ENCODE assay signal across 22 cellular contexts in the genomic region with DNA sequence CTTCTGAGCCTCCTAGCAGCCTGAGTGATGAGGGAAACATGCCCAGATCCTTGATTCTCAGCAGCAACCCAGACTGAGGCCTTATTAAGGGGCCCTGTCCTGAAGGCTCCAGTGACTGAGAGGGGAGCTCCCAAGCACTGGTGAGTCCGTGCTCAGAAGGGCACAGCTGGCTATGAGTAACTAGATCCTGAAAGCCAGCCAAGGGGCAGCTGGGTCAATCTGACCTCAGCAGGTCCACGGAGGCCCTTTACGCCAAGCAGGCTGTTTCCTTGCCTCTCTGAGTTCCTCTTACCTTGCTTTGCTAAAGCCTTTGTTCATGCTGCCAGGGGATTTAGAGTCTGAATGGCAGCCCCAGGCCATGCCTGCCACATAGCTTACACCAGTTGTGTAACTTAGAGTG. TPM values are rescaled to one million over a fixed set of nuclear protein-coding genes. Genes with fewer than 3 reads are reported as not detected.
DNase-seq lines count a peak whose midpoint lies in the region; ATAC-seq and TF ChIP-seq lines count a peak whose summit lies in the region.
"Had no signal": no experiment of that assay in that cellular context is flagged by ENCODE, and none has a peak within 500 bp of the region (broad histone marks: within the 10 kb centered on the region; RNA-seq: fewer than 3 reads in every experiment).

No MANE protein-coding gene starts in this region.

- H3K27ac ChIP-seq in gastrocnemius medialis, result no peak overlapping the region
- H3K27ac ChIP-seq: heart right ventricle, sigmoid colon, tibial artery had no signal

- no peak overlapping the region for H3K27ac Mint-ChIP-seq in T-helper 2 cell treated with Interferon-gamma antibody and Interleukin-4, amounts not matched to agents 5 μg/mL and 100 μg/mL, for 36 hours
- H3K27ac Mint-ChIP-seq: CD14-positive monocyte; stimulated activated naive CD8-positive, alpha-beta T cell treated with anti-CD3 and anti-CD28 coated beads, Interleukin-15, Interleukin-2, amounts not matched to agents 100 ng/mL and 50 ng/mL, for 24 hours had no signal

- no peak for TF ChIP-seq POLR2A in gastrocnemius medialis (IDR thresholded peaks at IDR 0.05)

- intact Hi-C loops in gastrocnemius medialis (cut with DNase I; ENCODE audit: low total_unique reads), result no loop called here

- H3K4me3 Mint-ChIP-seq in T-helper 2 cell treated with Interferon-gamma antibody and Interleukin-4, amounts not matched to agents 5 μg/mL and 100 μg/mL, for 36 hours, result no peak overlapping the region
- H3K4me3 Mint-ChIP-seq: CD14-positive monocyte; stimulated activated naive CD8-positive, alpha-beta T cell treated with anti-CD3 and anti-CD28 coated beads, Interleukin-15, Interleukin-2, amounts not matched to agents 100 ng/mL and 50 ng/mL, for 24 hours had no signal

- in situ Hi-C loops in gastrocnemius medialis (cut with MboI; ENCODE audit: low sequenced_read_pairs in 4 of 4), result no loop called here

- no peak for TF ChIP-seq CTCF in choroid plexus epithelial cell (conservative IDR thresholded peaks at IDR 0.05; ENCODE audit: low read depth, low read length)
- TF ChIP-seq CTCF in gastrocnemius medialis (IDR thresholded peaks at IDR 0.05 in 4 of 5, conservative IDR thresholded peaks at IDR 0.05 in 1 of 5), result no peak

- H3K4me1 ChIP-seq in gastrocnemius medialis, result no peaks in the 10 kb centered on the region
- H3K4me1 ChIP-seq: sigmoid colon, tibial artery had no signal

- no peaks in the 10 kb centered on the region for H3K36me3 ChIP-seq in gastrocnemius medialis
- H3K36me3 ChIP-seq: sigmoid colon, tibial artery had no signal

- H3K4me3 ChIP-seq in choroid plexus epithelial cell (ENCODE audit: low read depth, low read length) (no peak overlapping the region), gastrocnemius medialis (no peak overlapping the region)
- H3K4me3 ChIP-seq: heart right ventricle, sigmoid colon, tibial artery had no signal

- no peaks in the 10 kb centered on the region for H3K9me3 ChIP-seq in gastrocnemius medialis
- H3K9me3 ChIP-seq: heart right ventricle, sigmoid colon, tibial artery had no signal

- no peaks in the 10 kb centered on the region for H3K27me3 Mint-ChIP-seq in T-helper 2 cell treated with Interferon-gamma antibody and Interleukin-4, amounts not matched to agents 5 μg/mL and 100 μg/mL, for 36 hours (ENCODE audit: low read depth)
- H3K27me3 Mint-ChIP-seq: stimulated activated naive CD8-positive, alpha-beta T cell treated with anti-CD3 and anti-CD28 coated beads, Interleukin-15, Interleukin-2, amounts not matched to agents 100 ng/mL and 50 ng/mL, for 24 hours had no signal

- H3K4me1 Mint-ChIP-seq in T-helper 2 cell treated with Interferon-gamma antibody and Interleukin-4, amounts not matched to agents 5 μg/mL and 100 μg/mL, for 36 hours (ENCODE audit: low read depth), result no peaks in the 10 kb centered on the region
- H3K4me1 Mint-ChIP-seq: CD14-positive monocyte had no signal

- H3K27me3 ChIP-seq in gastrocnemius medialis, result no peaks in the 10 kb centered on the region
- H3K27me3 ChIP-seq: heart right ventricle, sigmoid colon had no signal

- no peaks in the 10 kb centered on the region for H3K9me3 Mint-ChIP-seq in T-helper 2 cell treated with Interferon-gamma antibody and Interleukin-4, amounts not matched to agents 5 μg/mL and 100 μg/mL, for 36 hours
- H3K9me3 Mint-ChIP-seq: stimulated activated naive CD8-positive, alpha-beta T cell treated with anti-CD3 and anti-CD28 coated beads, Interleukin-15, Interleukin-2, amounts not matched to agents 100 ng/mL and 50 ng/mL, for 24 hours had no signal

- DNase-seq in AG08396 (ENCODE audit: low spot score) (peak; percentile 50), M059J (ENCODE audit: low read depth) (peak; percentile 67), choroid plexus epithelial cell (ENCODE audit: low read depth) (peak; percentile 31), left lobe of liver (ENCODE audit: low spot score) (no peak), gastrocnemius medialis (no peak), T-helper 9 cell (no peak)
- no peak for DNase-seq in T-helper 2 cell treated with Interferon-gamma antibody and Interleukin-4, amounts not matched to agents 5 μg/mL and 100 μg/mL, for 36 hours (ENCODE audit: low spot score)
- DNase-seq: activated CD4-positive, alpha-beta T cell treated with anti-CD3 and anti-CD28 coated beads, Interleukin-2, amount 50 U/mL, for 4 hours; activated CD8-positive, alpha-beta memory T cell treated with anti-CD3 and anti-CD28 coated beads, Interleukin-2, amount 50 U/mL, for 4 hours; activated naive CD4-positive, alpha-beta T cell treated with anti-CD3 and anti-CD28 coated beads, Interleukin-2, amount 50 U/mL, for 16 hours; anterior cingulate cortex; heart right ventricle; MM.1S; NCI-H1436 treated with DMSO at 0.1 percent for 48 hours; NCI-H524; posterior cingulate gyrus; sigmoid colon; stimulated activated CD4-positive, alpha-beta T cell treated with anti-CD3 and anti-CD28 coated beads, Interleukin-15, amount 100 ng/mL, for 24 hours; tibial artery had no signal

- ATAC-seq in left lobe of liver (peak; percentile 60), HG02571 (IDR thresholded peaks at IDR 0.05; ENCODE audit: unreplicated experiment) (no peak), gastrocnemius medialis (no peak)
- ATAC-seq: heart right ventricle had no signal

- H3K36me3 Mint-ChIP-seq in T-helper 2 cell treated with Interferon-gamma antibody and Interleukin-4, amounts not matched to agents 5 μg/mL and 100 μg/mL, for 36 hours (ENCODE audit: low read depth), result no peaks in the 10 kb centered on the region
- H3K36me3 Mint-ChIP-seq: CD14-positive monocyte had no signal

RNA-seq across cellular contexts. Expression of gene MIEF1, which starts 19.3 kb away (rescaled TPM):
- 11.9 and 17.8 TPM in 2 replicates for total RNA-seq in M059J (2014; rRNA removed; shearing (Covaris generic))
- total RNA-seq in left lobe of liver, result 26.1 TPM
- total RNA-seq in gastrocnemius medialis, result 10 to 100 TPM; 11.4 to 25.4 (median 12.9) TPM

RNA-seq across cellular contexts. Expression of gene MGAT3, which starts 26.0 kb away (rescaled TPM):
- total RNA-seq in M059J (2014; rRNA removed; shearing (Covaris generic)), result not detected in 2 replicates
- 0.13 TPM for total RNA-seq in left lobe of liver
- total RNA-seq in gastrocnemius medialis, result 1 to 10 TPM in 1 of 4 donors, under 1 TPM in 3; 0.55 to 1.0 (median 0.59) TPM

RNA-seq across cellular contexts. Expression of gene ATF4, which starts 37.6 kb away (rescaled TPM):
- 144 and 168 TPM in 2 replicates for total RNA-seq in M059J (2014; rRNA removed; shearing (Covaris generic))
- total RNA-seq in left lobe of liver (134 TPM), gastrocnemius medialis (100 to 1,000 TPM; 480 to 666 (median 533) TPM)

RNA-seq across cellular contexts. Expression of gene RPS19BP1, which starts 49.8 kb away (rescaled TPM):
- 60.0 and 77.0 TPM in 2 replicates for total RNA-seq in M059J (2014; rRNA removed; shearing (Covaris generic))
- 50.1 TPM for total RNA-seq in left lobe of liver
- 100 to 1,000 TPM in 2 of 4 donors, 10 to 100 TPM in 2; 72.2 to 128 (median 104) TPM for total RNA-seq in gastrocnemius medialis

Comparison
In these comparisons a context has a peak if more than half of its experiments do, and no peak if none do; other contexts are left out.
1. DNase-seq: peak in AG08396 (single experiment), M059J (single experiment) and choroid plexus epithelial cell (single experiment); none in left lobe of liver (single experiment), gastrocnemius medialis (0 of 2), T-helper 2 cell treated with Interferon-gamma antibody and Interleukin-4, amounts not matched to agents 5 μg/mL and 100 μg/mL, for 36 hours (single experiment) and T-helper 9 cell (single experiment).